Comparison of ENCODE assay signal across 13 cellular contexts in the genomic region with DNA sequence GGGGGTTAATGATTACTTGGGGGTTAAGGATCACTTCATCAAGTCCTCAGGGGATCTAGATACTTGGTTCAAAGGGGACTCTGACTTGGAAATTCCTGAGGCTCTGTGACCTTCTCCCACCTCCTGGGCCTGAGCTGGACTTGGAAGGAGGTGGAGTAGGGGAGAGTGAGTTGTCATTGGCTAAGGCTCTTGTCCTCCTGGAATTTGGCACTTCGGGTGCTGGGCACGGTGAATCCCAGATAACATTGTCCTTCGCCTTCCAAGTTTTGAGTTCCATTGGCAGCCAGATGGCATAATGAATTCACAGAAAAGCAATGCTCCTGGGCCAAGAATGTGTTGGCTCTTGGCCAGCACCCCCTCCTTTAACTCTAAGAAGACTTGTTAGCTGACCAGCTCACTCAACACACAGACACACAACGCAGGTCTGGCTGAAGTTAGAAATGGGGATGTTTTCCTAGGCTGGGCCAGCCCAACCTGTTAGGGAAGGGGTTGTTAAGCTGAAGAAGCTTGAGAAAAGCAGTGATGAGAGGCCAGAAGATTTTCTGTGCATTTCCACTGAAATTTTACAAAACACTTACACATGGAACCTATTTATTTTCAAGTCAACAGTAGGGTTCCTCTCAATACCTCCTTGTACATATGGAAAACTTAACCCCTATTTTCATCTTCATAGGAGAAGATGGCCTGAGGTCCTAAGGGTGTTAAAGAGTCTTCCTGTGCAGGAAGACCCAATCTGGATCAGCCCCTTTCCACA. TPM values are rescaled to one million over a fixed set of nuclear protein-coding genes. Genes with fewer than 3 reads are reported as not detected.
A peak's percentile ranks its signal among the peaks of the same experiment; 100 is the strongest.
DNase-seq lines count a peak whose midpoint lies in the region; ATAC-seq and TF ChIP-seq lines count a peak whose summit lies in the region.
"Had no signal": no experiment of that assay in that cellular context is flagged by ENCODE, and none has a peak within 500 bp of the region (broad histone marks: within the 10 kb centered on the region; RNA-seq: fewer than 3 reads in every experiment).

No MANE protein-coding gene starts in this region.

- H3K4me1 ChIP-seq in ascending aorta (peaks cover 30 to 51% of the 10 kb centered on the region in 2 donors), hepatocyte (ENCODE audit: insufficient read depth) (peaks cover 15% of the 10 kb centered on the region), stomach (peaks cover 4 to 18% (median 11%) of the 10 kb centered on the region in 4 donors)

- peak; percentile 85 for DNase-seq in G401 (ENCODE audit: low spot score)
- DNase-seq in ascending aorta (ENCODE audit: low spot score in 2 of 2), result peak in 1 of 2 donors; percentile 88
- DNase-seq in hepatocyte (ENCODE audit: low spot score), result peak; percentile 43
- peak; percentile 85 for DNase-seq in stomach
- no peak for DNase-seq in lower leg skin (ENCODE audit: low spot score in 2 of 2)
- no peak for DNase-seq in left colon
- DNase-seq: activated CD4-positive, alpha-beta T cell treated with anti-CD3 and anti-CD28 coated beads, Interleukin-2, amount 10 ng/mL, durations not matched to agents 7 days and 5 days; activated naive CD8-positive, alpha-beta T cell treated with anti-CD3 and anti-CD28 coated beads, Interleukin-2, amount 10 ng/mL, durations not matched to agents 7 days and 5 days; esophagus squamous epithelium; NCI-H1930; SHP77 treated with DMSO at 0.1 percent for 48 hours had no signal

- TF ChIP-seq CTCF in ascending aorta (IDR thresholded peaks at IDR 0.05), result no peak
- TF ChIP-seq CTCF in hepatocyte (IDR thresholded peaks at IDR 0.05; ENCODE audit: poor library complexity), result no peak
- TF ChIP-seq CTCF in stomach (IDR thresholded peaks at IDR 0.05), result no peak
- no peak for TF ChIP-seq CTCF in lower leg skin (IDR thresholded peaks at IDR 0.05)

- intact Hi-C loops in ascending aorta (cut with DNase I) (loop anchor here (2.0 to 10.0 kb wide), 2 partner anchors 101 to 279 kb away; a partner anchor contains a TSS), stomach (cut with DNase I; ENCODE audit: low total_unique reads) (loop anchor here (10.0 kb wide), 1 partner anchor 119 kb away; no protein-coding TSS in a partner anchor), lower leg skin (cut with DNase I; ENCODE audit: low total_unique reads) (no loop called here), left colon (cut with DNase I, micrococcal nuclease) (no loop called here)

- no peaks in the 10 kb centered on the region for H3K9me2 ChIP-seq in hepatocyte (replicated peaks; ENCODE audit: insufficient read depth)

- no peaks in the 10 kb centered on the region for H3K79me2 ChIP-seq in hepatocyte

- in situ Hi-C loops in G401 (cut with HindIII; ENCODE audit: low sequenced_read_pairs), result loop anchor here (5.0 kb wide), 1 partner anchor 106 kb away; no protein-coding TSS in a partner anchor

- no peak overlapping the region for H2AFZ ChIP-seq in hepatocyte

- no peaks in the 10 kb centered on the region for H3K27me3 ChIP-seq in ascending aorta
- H3K27me3 ChIP-seq in hepatocyte, result no peaks in the 10 kb centered on the region
- H3K27me3 ChIP-seq in stomach, result peaks cover 0 to 9% (median 0%) of the 10 kb centered on the region in 3 donors

- H3K4me3 ChIP-seq in ascending aorta (no peak overlapping the region), hepatocyte (no peak overlapping the region), stomach (no peak overlapping the region), lower leg skin (ENCODE audit: low read depth, poor library complexity, severe bottlenecking) (no peak overlapping the region)
- H3K4me3 ChIP-seq: esophagus squamous epithelium had no signal

- TF ChIP-seq POLR2A in stomach (IDR thresholded peaks at IDR 0.05), result no peak
- no peak for TF ChIP-seq POLR2A in lower leg skin (IDR thresholded peaks at IDR 0.05)

- H3K27ac ChIP-seq in ascending aorta, result peak overlapping the region; percentile 78 to 81
- H3K27ac ChIP-seq in hepatocyte, result no peak overlapping the region
- H3K27ac ChIP-seq in stomach, result peak overlapping the region in 2 of 5 donors; percentile 25 to 48
- H3K27ac ChIP-seq: esophagus squamous epithelium had no signal

- ATAC-seq in HG02981 (IDR thresholded peaks at IDR 0.05; ENCODE audit: unreplicated experiment), result no peak
- ATAC-seq in left colon, result no peak
- ATAC-seq in GM21381 (IDR thresholded peaks at IDR 0.05; ENCODE audit: unreplicated experiment), result no peak

- 46% methylated on average over 4 of the region's 4 CpGs for WGBS in hepatocyte (ENCODE audit: low lambda C conversion rate, missing lambda C conversion rate)
- 14 to 29% (median 22%) methylated on average over 3 to 4 of the region's 4 CpGs for WGBS in stomach, 5 donors
- 24% methylated on average over 4 of the region's 4 CpGs for WGBS in lower leg skin, 2 donors

- no peak overlapping the region for H3K4me2 ChIP-seq in hepatocyte

- H3K36me3 ChIP-seq in ascending aorta (no peaks in the 10 kb centered on the region), hepatocyte (replicated peaks; ENCODE audit: insufficient read depth, low read depth) (no peaks in the 10 kb centered on the region), stomach (no peaks in the 10 kb centered on the region)
- H3K36me3 ChIP-seq: esophagus squamous epithelium had no signal

- H4K20me1 ChIP-seq in hepatocyte (ENCODE audit: insufficient read depth, poor library complexity, severe bottlenecking), result no peaks in the 10 kb centered on the region

- TF ChIP-seq EP300 in stomach (IDR thresholded peaks at IDR 0.05), result no peak

- H3K9me3 ChIP-seq in ascending aorta, result no peaks in the 10 kb centered on the region
- H3K9me3 ChIP-seq in hepatocyte (ENCODE audit: low read depth), result no peaks in the 10 kb centered on the region
- no peaks in the 10 kb centered on the region for H3K9me3 ChIP-seq in stomach
- H3K9me3 ChIP-seq: esophagus squamous epithelium had no signal

RNA-seq across cellular contexts. Expression of a gene that starts 29.6 kb away (rescaled TPM):
- total RNA-seq in G401 (2014; rRNA removed; shearing (Covaris generic)), result not detected in 2 replicates
- total RNA-seq in ascending aorta, result not detected
- 0.13 and 0.44 TPM in 2 replicates for total RNA-seq in hepatocyte
- 0.63 and 2.4 TPM in 2 replicates for polyA plus RNA-seq in hepatocyte
- total RNA-seq in stomach, result 10 to 100 TPM in 4 of 5 donors, not detected in 1; 30.0 to 63.0 (median 36.4) TPM
- polyA plus RNA-seq in stomach, result 10 to 100 TPM in 1 of 3 donors, 1 to 10 TPM in 2; 7.9 to 13.3 (median 9.2) TPM
- 10 to 100 TPM in 1 of 4 donors, 1 to 10 TPM in 3; 2.7 to 14.8 (median 5.4) TPM for total RNA-seq in lower leg skin
- total RNA-seq in left colon, result not detected
- total RNA-seq: activated CD4-positive, alpha-beta T cell treated with anti-CD3 and anti-CD28 coated beads, Interleukin-2, amount 10 ng/mL, durations not matched to agents 7 days and 5 days; activated naive CD8-positive, alpha-beta T cell treated with anti-CD3 and anti-CD28 coated beads, Interleukin-2, amount 10 ng/mL, durations not matched to agents 7 days and 5 days had no signal

Comparison
In these comparisons a context has a peak if more than half of its experiments do, and no peak if none do; other contexts are left out.
1. DNase-seq: peak in G401 (single experiment), hepatocyte (single experiment) and stomach (single experiment); none in lower leg skin (0 of 2) and left colon (0 of 2).
2. intact Hi-C loops: an anchor here in ascending aorta (2.0 to 10.0 kb wide) and stomach (10.0 kb wide); none called in lower leg skin and left colon.